17 cellular contexts compared by ENCODE assay signal in the genomic region with DNA sequence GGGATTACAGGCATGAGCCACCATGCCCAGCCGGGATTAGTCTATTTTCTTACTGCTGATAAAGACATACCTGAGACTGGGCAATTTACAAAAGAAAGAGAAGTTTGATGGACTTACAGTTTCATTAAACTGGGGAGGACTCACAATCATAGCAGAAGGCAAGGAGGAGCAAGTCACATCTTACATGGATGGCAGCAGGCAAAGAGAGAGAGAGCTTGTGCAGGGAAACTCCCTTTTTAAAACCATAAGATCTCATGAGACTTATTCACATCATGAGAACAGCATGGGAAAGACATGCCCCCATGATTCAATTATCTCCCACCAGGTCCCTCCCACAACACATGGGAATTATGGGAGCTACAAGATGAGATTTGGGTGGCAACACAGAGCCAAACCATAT. TPM values are rescaled to one million over a fixed set of nuclear protein-coding genes. Genes with fewer than 3 reads are reported as not detected.
"Had no signal": no experiment of that assay in that cellular context is flagged by ENCODE, and none has a peak within 500 bp of the region (broad histone marks: within the 10 kb centered on the region; RNA-seq: fewer than 3 reads in every experiment).

No MANE protein-coding gene starts in this region.

RNA-seq across cellular contexts. Expression of a gene that starts 48.9 kb away (rescaled TPM):
- total RNA-seq: activated naive CD4-positive, alpha-beta T cell treated with anti-CD3 and anti-CD28 coated beads for 36 hours; activated naive CD4-positive, alpha-beta T cell treated with anti-CD3 and anti-CD28 coated beads, Interleukin-2, amount 50 U/mL, for 72 hours; activated naive CD8-positive, alpha-beta T cell treated with anti-CD3 and anti-CD28 coated beads for 36 hours; activated naive CD8-positive, alpha-beta T cell treated with anti-CD3 and anti-CD28 coated beads, Interleukin-2, amount 10 ng/mL, durations not matched to agents 7 days and 5 days; activated T-cell treated with anti-CD3 and anti-CD28 coated beads, Interleukin-2, amount 50 U/mL, for 4 hours; activated T-cell treated with anti-CD3 and anti-CD28 coated beads, Interleukin-2, amount 50 U/mL, for 72 hours; activated T-helper 1 cell treated with anti-CD3 and anti-CD28 coated beads, Interleukin-12 subunit alpha, Interleukin-12 subunit beta, Interleukin-2, Interleukin-4 antibody, amounts not matched to agents 30 ng/mL and 10 ng/mL and 1 ng/mL, durations not matched to agents 14 hours and 24 hours and 36 hours; activated T-helper 17 cell treated with anti-CD3 and anti-CD28 coated beads, Interleukin-2, amount 50 U/mL, for 72 hours; activated T-helper 2 cell treated with anti-CD3 and anti-CD28 coated beads, Interferon-gamma antibody, Interleukin-2, Interleukin-4, amounts not matched to agents 10 μg/mL and 5 μg/mL and 100 μg/mL, durations not matched to agents 14 hours and 24 hours and 36 hours; aorta; ascending aorta; astrocyte; body of pancreas; bronchial epithelial cell; cardiac muscle cell; cardiac septum; chondrocyte had no signal
- polyA plus RNA-seq: aorta had no signal
